Comparison of ENCODE assay signal across 20 cellular contexts in genomic region chr1:89685461-89685860, GRCh38. TPM values are rescaled to one million over a fixed set of nuclear protein-coding genes. Genes with fewer than 3 reads are reported as not detected.
A peak's percentile ranks its signal among the peaks of the same experiment; 100 is the strongest.
DNase-seq lines count a peak whose midpoint lies in the region; ATAC-seq lines count a peak whose summit lies in the region.
"Had no signal": no experiment of that assay in that cellular context is flagged by ENCODE, and none has a peak within 500 bp of the region (broad histone marks: within the 10 kb centered on the region; RNA-seq: fewer than 3 reads in every experiment).

No MANE protein-coding gene starts in this region.

- H3K9me3 Mint-ChIP-seq in activated T-cell treated with anti-CD3 and anti-CD28 coated beads, Interleukin-2, amount 50 U/mL, for 72 hours, result peaks cover 6 to 7% of the 10 kb centered on the region in 2 donors
- peaks cover 13% of the 10 kb centered on the region for H3K9me3 Mint-ChIP-seq in activated T-cell treated with anti-CD3 and anti-CD28 coated beads, Interleukin-2, amount 50 U/mL, for 4 hours
- H3K9me3 Mint-ChIP-seq in CD8-positive, alpha-beta memory T cell, result peaks cover 0 to 2% (median 0%) of the 10 kb centered on the region in 5 donors
- peaks cover 11% of the 10 kb centered on the region for H3K9me3 Mint-ChIP-seq in activated T-helper 2 cell treated with anti-CD3 and anti-CD28 coated beads, Interferon-gamma antibody, Interleukin-2, Interleukin-4, amounts not matched to agents 10 μg/mL and 5 μg/mL and 100 μg/mL, durations not matched to agents 14 hours and 24 hours and 36 hours
- no peaks in the 10 kb centered on the region for H3K9me3 Mint-ChIP-seq in immature natural killer cell

- no peaks in the 10 kb centered on the region for H3K27me3 Mint-ChIP-seq in activated T-cell treated with anti-CD3 and anti-CD28 coated beads, Interleukin-2, amount 50 U/mL, for 72 hours (ENCODE audit: low read depth)
- no peaks in the 10 kb centered on the region for H3K27me3 Mint-ChIP-seq in activated T-cell treated with anti-CD3 and anti-CD28 coated beads, Interleukin-2, amount 50 U/mL, for 4 hours (ENCODE audit: low read depth)
- no peaks in the 10 kb centered on the region for H3K27me3 Mint-ChIP-seq in CD8-positive, alpha-beta memory T cell
- H3K27me3 Mint-ChIP-seq in activated T-helper 2 cell treated with anti-CD3 and anti-CD28 coated beads, Interferon-gamma antibody, Interleukin-2, Interleukin-4, amounts not matched to agents 10 μg/mL and 5 μg/mL and 100 μg/mL, durations not matched to agents 14 hours and 24 hours and 36 hours (ENCODE audit: low read depth), result no peaks in the 10 kb centered on the region
- peaks cover 0 to 3% (median 2%) of the 10 kb centered on the region in 3 donors for H3K27me3 Mint-ChIP-seq in immature natural killer cell (ENCODE audit: low read depth in 3 of 3)
- H3K27me3 Mint-ChIP-seq: B cell had no signal

- H3K36me3 ChIP-seq in CD8-positive, alpha-beta memory T cell (ENCODE audit: insufficient read depth, low read length), result peaks cover 32% of the 10 kb centered on the region
- H3K36me3 ChIP-seq: MG63 had no signal

- H3K4me3 ChIP-seq in CD8-positive, alpha-beta memory T cell (ENCODE audit: low read length), result no peak overlapping the region
- H3K4me3 ChIP-seq: MG63 had no signal

- H3K9me3 ChIP-seq in CD8-positive, alpha-beta memory T cell (ENCODE audit: low read length), result peaks cover 5% of the 10 kb centered on the region
- H3K9me3 ChIP-seq: MG63 had no signal

- H3K27ac Mint-ChIP-seq in activated T-cell treated with anti-CD3 and anti-CD28 coated beads, Interleukin-2, amount 50 U/mL, for 72 hours, result peak overlapping the region; percentile 70
- H3K27ac Mint-ChIP-seq in CD8-positive, alpha-beta memory T cell, result peak overlapping the region in 6 of 8 donors; percentile 6 to 80 (median 45)
- H3K27ac Mint-ChIP-seq in activated T-helper 2 cell treated with anti-CD3 and anti-CD28 coated beads, Interferon-gamma antibody, Interleukin-2, Interleukin-4, amounts not matched to agents 10 μg/mL and 5 μg/mL and 100 μg/mL, durations not matched to agents 14 hours and 24 hours and 36 hours, result peak overlapping the region; percentile 70
- peak overlapping the region in 4 of 6 donors; percentile 9 to 58 (median 34) for H3K27ac Mint-ChIP-seq in immature natural killer cell
- H3K27ac Mint-ChIP-seq: B cell had no signal

- peaks cover 67% of the 10 kb centered on the region for H3K4me1 Mint-ChIP-seq in activated T-cell treated with anti-CD3 and anti-CD28 coated beads, Interleukin-2, amount 50 U/mL, for 72 hours (ENCODE audit: low read depth)
- H3K4me1 Mint-ChIP-seq in activated T-cell treated with anti-CD3 and anti-CD28 coated beads, Interleukin-2, amount 50 U/mL, for 4 hours (ENCODE audit: low read depth), result peaks cover 63% of the 10 kb centered on the region
- H3K4me1 Mint-ChIP-seq in CD8-positive, alpha-beta memory T cell, result peaks cover 50 to 76% (median 75%) of the 10 kb centered on the region in 3 donors
- peaks cover 60% of the 10 kb centered on the region for H3K4me1 Mint-ChIP-seq in activated T-helper 2 cell treated with anti-CD3 and anti-CD28 coated beads, Interferon-gamma antibody, Interleukin-2, Interleukin-4, amounts not matched to agents 10 μg/mL and 5 μg/mL and 100 μg/mL, durations not matched to agents 14 hours and 24 hours and 36 hours (ENCODE audit: low read depth)
- H3K4me1 Mint-ChIP-seq in immature natural killer cell, result peaks cover 29 to 47% of the 10 kb centered on the region in 2 donors

- H3K27ac ChIP-seq in CD8-positive, alpha-beta memory T cell (ENCODE audit: low read depth, low read length), result no peak overlapping the region
- H3K27ac ChIP-seq: KMS-11, RWPE1 had no signal

- peaks cover 29 to 65% of the 10 kb centered on the region in 2 donors for H3K36me3 Mint-ChIP-seq in activated T-cell treated with anti-CD3 and anti-CD28 coated beads, Interleukin-2, amount 50 U/mL, for 72 hours (ENCODE audit: insufficient read depth in 2 of 2)
- H3K36me3 Mint-ChIP-seq in activated T-cell treated with anti-CD3 and anti-CD28 coated beads, Interleukin-2, amount 50 U/mL, for 4 hours (ENCODE audit: insufficient read depth), result peaks cover 66% of the 10 kb centered on the region
- H3K36me3 Mint-ChIP-seq in CD8-positive, alpha-beta memory T cell, result peaks cover 36 to 74% (median 45%) of the 10 kb centered on the region in 3 donors
- H3K36me3 Mint-ChIP-seq in activated T-helper 2 cell treated with anti-CD3 and anti-CD28 coated beads, Interferon-gamma antibody, Interleukin-2, Interleukin-4, amounts not matched to agents 10 μg/mL and 5 μg/mL and 100 μg/mL, durations not matched to agents 14 hours and 24 hours and 36 hours (ENCODE audit: low read depth), result peaks cover 81% of the 10 kb centered on the region
- H3K36me3 Mint-ChIP-seq in immature natural killer cell, result peaks cover 38 to 45% (median 40%) of the 10 kb centered on the region in 3 donors

- POLR2A ChIA-PET in CD8-positive, alpha-beta memory T cell (lab: Charles Lee), result no interaction called here

- CTCF ChIA-PET in CD8-positive, alpha-beta memory T cell (lab: Charles Lee), result interaction anchor here (1.1 kb wide), 1 partner anchor 80 kb away, joined by 3 read pairs; no protein-coding TSS in a partner anchor

- intact Hi-C loops in activated T-helper 2 cell treated with anti-CD3 and anti-CD28 coated beads, Interferon-gamma antibody, Interleukin-2, Interleukin-4, amounts not matched to agents 10 μg/mL and 5 μg/mL and 100 μg/mL, durations not matched to agents 14 hours and 24 hours and 36 hours (cut with micrococcal nuclease), result no loop called here

- H3K27me3 ChIP-seq in CD8-positive, alpha-beta memory T cell (ENCODE audit: insufficient read depth, low read length, poor library complexity, severe bottlenecking), result no peaks in the 10 kb centered on the region
- H3K27me3 ChIP-seq: MG63 had no signal

- H3K4me3 Mint-ChIP-seq in activated T-cell treated with anti-CD3 and anti-CD28 coated beads, Interleukin-2, amount 50 U/mL, for 72 hours, result peak overlapping the region in 1 of 2 donors; percentile 50
- no peak overlapping the region for H3K4me3 Mint-ChIP-seq in activated T-cell treated with anti-CD3 and anti-CD28 coated beads, Interleukin-2, amount 50 U/mL, for 4 hours
- H3K4me3 Mint-ChIP-seq in CD8-positive, alpha-beta memory T cell, result peak overlapping the region in 1 of 7 donors; percentile 22
- H3K4me3 Mint-ChIP-seq in activated T-helper 2 cell treated with anti-CD3 and anti-CD28 coated beads, Interferon-gamma antibody, Interleukin-2, Interleukin-4, amounts not matched to agents 10 μg/mL and 5 μg/mL and 100 μg/mL, durations not matched to agents 14 hours and 24 hours and 36 hours (ENCODE audit: low read depth), result no peak overlapping the region
- no peak overlapping the region for H3K4me3 Mint-ChIP-seq in immature natural killer cell
- H3K4me3 Mint-ChIP-seq: B cell had no signal

- peaks cover 7% of the 10 kb centered on the region for H3K4me1 ChIP-seq in CD8-positive, alpha-beta memory T cell (ENCODE audit: insufficient read depth, low read length)

- DNase-seq in activated T-cell treated with anti-CD3 and anti-CD28 coated beads, Interleukin-2, amount 50 U/mL, for 72 hours, result no peak
- DNase-seq in activated T-cell treated with anti-CD3 and anti-CD28 coated beads, Interleukin-2, amount 50 U/mL, for 4 hours, result no peak
- DNase-seq in CD8-positive, alpha-beta memory T cell, result no peak
- DNase-seq in activated T-helper 2 cell treated with anti-CD3 and anti-CD28 coated beads, Interferon-gamma antibody, Interleukin-2, Interleukin-4, amounts not matched to agents 10 μg/mL and 5 μg/mL and 100 μg/mL, durations not matched to agents 14 hours and 24 hours and 36 hours (ENCODE audit: low spot score), result no peak
- DNase-seq in immature natural killer cell (no peak), AG08395 (ENCODE audit: low spot score) (no peak), foreskin melanocyte (no peak)
- DNase-seq: ACHN; DMS153; EL; H7; MG63; NCI-H1092 treated with DMSO at 0.1 percent for 48 hours; NCI-H1694 treated with DMSO at 0.1 percent for 48 hours; NCI-H69; NK-92 treated with Interleukin-12 subunit alpha and Interleukin-12 subunit beta, amount 100 ng/mL, for 24 hours had no signal

- ATAC-seq in activated T-cell treated with anti-CD3 and anti-CD28 coated beads, Interleukin-2, amount 50 U/mL, for 72 hours (replicated peaks in 1 of 2), result no peak
- ATAC-seq in activated T-cell treated with anti-CD3 and anti-CD28 coated beads, Interleukin-2, amount 50 U/mL, for 4 hours, result no peak
- ATAC-seq in GM19023 (IDR thresholded peaks at IDR 0.05; ENCODE audit: unreplicated experiment), result no peak

RNA-seq across cellular contexts. Expression of gene LRRC8C, which starts 52.5 kb away (rescaled TPM):
- total RNA-seq in activated T-cell treated with anti-CD3 and anti-CD28 coated beads, Interleukin-2, amount 50 U/mL, for 72 hours, result 10 to 100 TPM; 33.1 to 36.7 TPM
- total RNA-seq in activated T-cell treated with anti-CD3 and anti-CD28 coated beads, Interleukin-2, amount 50 U/mL, for 4 hours, result 10 to 100 TPM; 59.0 to 78.1 (median 74.3) TPM
- total RNA-seq in CD8-positive, alpha-beta memory T cell, result 10 to 100 TPM; 61.4 to 63.5 TPM
- polyA plus RNA-seq in CD8-positive, alpha-beta memory T cell, result 19.7 TPM
- 56.1 and 56.5 TPM in 2 replicates for total RNA-seq in activated T-helper 2 cell treated with anti-CD3 and anti-CD28 coated beads, Interferon-gamma antibody, Interleukin-2, Interleukin-4, amounts not matched to agents 10 μg/mL and 5 μg/mL and 100 μg/mL, durations not matched to agents 14 hours and 24 hours and 36 hours
- 1 to 10 TPM; 3.5 to 7.3 (median 4.1) TPM for polyA plus RNA-seq in immature natural killer cell
